Comparison of ENCODE assay signal across 9 cellular contexts in genomic region chr19:30224689-30225606, GRCh38.
DNase-seq lines count a peak whose midpoint lies in the region; ATAC-seq, FAIRE-seq and TF ChIP-seq lines count a peak whose summit lies in the region.
"Had no signal": no experiment of that assay in that cellular context is flagged by ENCODE, and none has a peak within 500 bp of the region (broad histone marks: within the 10 kb centered on the region; RNA-seq: fewer than 3 reads in every experiment).

No MANE protein-coding gene starts in this region.

- no peak overlapping the region for H3K23ac ChIP-seq in trophoblast cell (ENCODE audit: low read length)

- no peak for ATAC-seq in left lobe of liver

- no peaks in the 10 kb centered on the region for H3K79me1 ChIP-seq in trophoblast cell (ENCODE audit: low read length)

- H3K4me3 ChIP-seq in Caco-2 (ENCODE audit: low read depth, low read length) (no peak overlapping the region), trophoblast cell (ENCODE audit: low read depth, low read length) (no peak overlapping the region), small intestine (ENCODE audit: low read depth in 1 of 2, low read length in 2 of 2) (no peak overlapping the region)
- H3K4me3 ChIP-seq: lung had no signal

- H3K79me2 ChIP-seq in trophoblast cell (ENCODE audit: control insufficient read depth, insufficient read depth, low read length, poor library complexity) = no peaks in the 10 kb centered on the region

- H3K4me1 ChIP-seq in Caco-2 (peaks cover 5% of the 10 kb centered on the region; the same call in 1 of the 2 replicates), trophoblast cell (ENCODE audit: control insufficient read depth in 1 of 2, insufficient read depth in 2 of 2, low read length in 2 of 2) (peaks cover 10% of the 10 kb centered on the region in 2 experiments), small intestine (ENCODE audit: control insufficient read depth in 2 of 2, insufficient read depth in 1 of 2, low read depth in 1 of 2, low read length in 1 of 2) (peaks cover 0 to 4% of the 10 kb centered on the region in 2 donors)

- peak overlapping the region; percentile 6 for H3K4me2 ChIP-seq in trophoblast cell (ENCODE audit: low read length)

- H3K36me3 ChIP-seq in Caco-2 (ENCODE audit: control insufficient read depth, insufficient read depth, low read length) (no peaks in the 10 kb centered on the region), trophoblast cell (ENCODE audit: control insufficient read depth in 1 of 2, insufficient read depth in 2 of 2, low read length in 2 of 2) (no peaks in the 10 kb centered on the region), small intestine (ENCODE audit: control insufficient read depth in 2 of 2, insufficient read depth in 2 of 2, low read length in 2 of 2) (no peaks in the 10 kb centered on the region)

- H4K12ac ChIP-seq in trophoblast cell (ENCODE audit: low read depth, low read length) = no peak overlapping the region

- CTCF ChIA-PET in Caco-2 (lab: Charles Lee) = no interaction called here

- no peaks in the 10 kb centered on the region for H3K36me3 Mint-ChIP-seq in Caco-2 (ENCODE audit: insufficient read depth, unreplicated experiment)

- no peak for FAIRE-seq in small intestine (lab: Jason Lieb, UNC)

- no peak overlapping the region for H3K18ac ChIP-seq in trophoblast cell (ENCODE audit: low read length)

- no peak overlapping the region for H3K9ac ChIP-seq in trophoblast cell (ENCODE audit: low read length)

- H3K27ac ChIP-seq in trophoblast cell (ENCODE audit: low read depth, low read length) = no peak overlapping the region
- H3K27ac ChIP-seq in small intestine (ENCODE audit: low read depth in 1 of 2, low read length in 1 of 2) = peak overlapping the region in 1 of 2 donors; percentile 32

- no peak overlapping the region for H2BK5ac ChIP-seq in trophoblast cell (ENCODE audit: low read depth, low read length, poor library complexity)

- H2BK120ac ChIP-seq in trophoblast cell (ENCODE audit: insufficient read depth, low read length, poor library complexity) = no peak overlapping the region

- H3K27ac Mint-ChIP-seq in Caco-2 (ENCODE audit: unreplicated experiment) = no peak overlapping the region

- H3K14ac ChIP-seq in trophoblast cell (ENCODE audit: low read length) = no peak overlapping the region

- no peak overlapping the region for H4K8ac ChIP-seq in trophoblast cell (ENCODE audit: low read depth, low read length)

- H3K9me3 Mint-ChIP-seq in Caco-2 (ENCODE audit: unreplicated experiment) = no peaks in the 10 kb centered on the region

- peak overlapping the region; percentile 3 for H3K4me3 Mint-ChIP-seq in Caco-2 (ENCODE audit: unreplicated experiment)

- H3K4me1 Mint-ChIP-seq in Caco-2 (ENCODE audit: low read depth, unreplicated experiment) = peaks cover 11% of the 10 kb centered on the region

- no peak overlapping the region for H2AK5ac ChIP-seq in trophoblast cell (ENCODE audit: low read length)

- H3K27me3 ChIP-seq in Caco-2 (replicated peaks; ENCODE audit: control insufficient read depth, insufficient read depth, low read length) = no peaks in the 10 kb centered on the region
- peaks cover 71% of the 10 kb centered on the region for H3K27me3 ChIP-seq in trophoblast cell (ENCODE audit: insufficient read depth, low read length)
- H3K27me3 ChIP-seq in small intestine (ENCODE audit: control insufficient read depth in 2 of 2, insufficient read depth in 2 of 2, low read length in 2 of 2) = peaks cover 20 to 28% of the 10 kb centered on the region in 2 donors

- no peak overlapping the region for H4K91ac ChIP-seq in trophoblast cell (ENCODE audit: low read depth, low read length)

- no peak for DNase-seq in Caco-2
- DNase-seq in NCI-H2227 treated with DMSO at 0.1 percent for 48 hours (lab: John Stamatoyannopoulos, UW) = peak; percentile 31
- peak; percentile 58 for DNase-seq in ecto neural progenitor cell (ENCODE audit: low spot score)
- no peak for DNase-seq in trophoblast cell
- DNase-seq in glomerular visceral epithelial cell (ENCODE audit: extremely low spot score) = no peak
- DNase-seq in left lobe of liver (ENCODE audit: low spot score) = no peak
- no peak for DNase-seq in small intestine
- no peak for DNase-seq in stimulated activated CD4-positive, alpha-beta T cell treated with anti-CD3 and anti-CD28 coated beads, Interleukin-2, amount 100 ng/mL, for 48 hours

- POLR2A ChIA-PET in Caco-2 (lab: Charles Lee) = no interaction called here

- H3K9me3 ChIP-seq in Caco-2 (no peaks in the 10 kb centered on the region), trophoblast cell (ENCODE audit: insufficient read depth, low read depth, low read length) (peaks cover 2% of the 10 kb centered on the region), small intestine (ENCODE audit: control insufficient read depth, low read depth) (no peaks in the 10 kb centered on the region)

- H2BK12ac ChIP-seq in trophoblast cell (ENCODE audit: low read length) = no peak overlapping the region

- H3K27me3 Mint-ChIP-seq in Caco-2 (ENCODE audit: insufficient read depth, unreplicated experiment) = peaks cover 32% of the 10 kb centered on the region

- no CpG with 5 or more reads among the region's 43 CpGs for WGBS in trophoblast cell (ENCODE audit: extremely low coverage, insufficient coverage, insufficient read length)
- WGBS in small intestine, 3 donors = 2 to 3% (median 2%) methylated on average over 42 to 43 of the region's 43 CpGs

- BruUV-seq in Caco-2 (replicated peaks; lab: Mats Ljungman, UMichigan) = no TSS peak

- TF ChIP-seq CTCF in Caco-2 (IDR thresholded peaks at IDR 0.05; ENCODE audit: insufficient read depth in 1 of 2, low read depth in 1 of 2, low read length in 1 of 2, severe bottlenecking in 1 of 2, unreplicated experiment in 1 of 2) = no peak

- intact Hi-C loops in Caco-2 (cut with micrococcal nuclease; ENCODE audit: unreplicated experiment) = loop anchor here (5.0 kb wide), 1 partner anchor 182 kb away; no protein-coding TSS in a partner anchor

- no peak overlapping the region for H3K4ac ChIP-seq in trophoblast cell (ENCODE audit: low read depth, low read length)

- H2AFZ ChIP-seq in trophoblast cell (ENCODE audit: insufficient read depth, low read length, poor library complexity) = no peak overlapping the region

Comparison
In these comparisons a context has a peak if more than half of its experiments do, and no peak if none do; other contexts are left out.
1. DNase-seq: peak in NCI-H2227 treated with DMSO at 0.1 percent for 48 hours (single experiment) and ecto neural progenitor cell (single experiment); none in Caco-2 (0 of 2), trophoblast cell (0 of 2), glomerular visceral epithelial cell (single experiment), left lobe of liver (single experiment), small intestine (single experiment) and stimulated activated CD4-positive, alpha-beta T cell treated with anti-CD3 and anti-CD28 coated beads, Interleukin-2, amount 100 ng/mL, for 48 hours (0 of 2).